In genomic region chr5:41415242-41415641, GRCh38 we compare ENCODE assay signal across 19 cellular contexts.
A peak's percentile ranks its signal among the peaks of the same experiment; 100 is the strongest.
DNase-seq lines count a peak whose midpoint lies in the region; ATAC-seq and TF ChIP-seq lines count a peak whose summit lies in the region.
"Had no signal": no experiment of that assay in that cellular context is flagged by ENCODE, and none has a peak within 500 bp of the region (broad histone marks: within the 10 kb centered on the region; RNA-seq: fewer than 3 reads in every experiment).

No MANE protein-coding gene starts in this region.

- peak overlapping the region; percentile 71 for H3K27ac Mint-ChIP-seq in MCF 10A (ENCODE audit: low read depth, unreplicated experiment)
- no peak overlapping the region for H3K27ac Mint-ChIP-seq in activated CD8-positive, alpha-beta T cell treated with anti-CD3 and anti-CD28 coated beads, Interleukin-2, amount 10 ng/mL, durations not matched to agents 7 days and 5 days
- no peak overlapping the region for H3K27ac Mint-ChIP-seq in type B pancreatic cell
- H3K27ac Mint-ChIP-seq: CD14-positive monocyte, H9 had no signal

- H3K27ac ChIP-seq in breast epithelium, result no peak overlapping the region
- H3K27ac ChIP-seq in SJSA1, result peak overlapping the region; percentile 48
- H3K27ac ChIP-seq in trophoblast cell (ENCODE audit: low read depth, low read length), result peak overlapping the region; percentile 33

- intact Hi-C loops in MCF 10A (cut with micrococcal nuclease) (no loop called here), breast epithelium (cut with DNase I; ENCODE audit: low total_unique reads) (no loop called here)

- H3K9me3 ChIP-seq in breast epithelium, result no peaks in the 10 kb centered on the region
- H3K9me3 ChIP-seq in SJSA1 (replicated peaks), result no peaks in the 10 kb centered on the region
- H3K9me3 ChIP-seq in trophoblast cell (ENCODE audit: insufficient read depth, low read depth, low read length), result no peaks in the 10 kb centered on the region

- H3K4me2 ChIP-seq in trophoblast cell (ENCODE audit: low read length), result no peak overlapping the region

- no peak overlapping the region for H4K8ac ChIP-seq in trophoblast cell (ENCODE audit: low read depth, low read length)

- H3K9ac ChIP-seq in trophoblast cell (ENCODE audit: low read length), result no peak overlapping the region

- peak overlapping the region; percentile 82 for H2BK5ac ChIP-seq in trophoblast cell (ENCODE audit: low read depth, low read length, poor library complexity)

- peaks cover 11% of the 10 kb centered on the region for H3K79me1 ChIP-seq in trophoblast cell (ENCODE audit: low read length)

- H3K4me1 Mint-ChIP-seq in MCF 10A (ENCODE audit: insufficient read depth, unreplicated experiment), result peaks cover 24% of the 10 kb centered on the region
- H3K4me1 Mint-ChIP-seq in activated CD8-positive, alpha-beta T cell treated with anti-CD3 and anti-CD28 coated beads, Interleukin-2, amount 10 ng/mL, durations not matched to agents 7 days and 5 days (ENCODE audit: low read depth), result no peaks in the 10 kb centered on the region
- H3K4me1 Mint-ChIP-seq in type B pancreatic cell (ENCODE audit: unreplicated experiment), result no peaks in the 10 kb centered on the region
- H3K4me1 Mint-ChIP-seq: CD14-positive monocyte had no signal

- H3K9me3 Mint-ChIP-seq in MCF 10A (ENCODE audit: unreplicated experiment) (no peaks in the 10 kb centered on the region), type B pancreatic cell (no peaks in the 10 kb centered on the region)
- no peaks in the 10 kb centered on the region for H3K9me3 Mint-ChIP-seq in activated CD8-positive, alpha-beta T cell treated with anti-CD3 and anti-CD28 coated beads, Interleukin-2, amount 10 ng/mL, durations not matched to agents 7 days and 5 days (ENCODE audit: insufficient read depth)
- H3K9me3 Mint-ChIP-seq: H9 had no signal

- no peaks in the 10 kb centered on the region for H3K79me2 ChIP-seq in trophoblast cell (ENCODE audit: control insufficient read depth, insufficient read depth, low read length, poor library complexity)

- no peak overlapping the region for H3K23ac ChIP-seq in trophoblast cell (ENCODE audit: low read length)

- no peak overlapping the region for H3K4me3 ChIP-seq in breast epithelium
- no peak overlapping the region for H3K4me3 ChIP-seq in SJSA1
- H3K4me3 ChIP-seq in trophoblast cell (ENCODE audit: low read depth, low read length), result no peak overlapping the region
- H3K4me3 ChIP-seq: GM12878 had no signal

- no peak for ATAC-seq in activated CD8-positive, alpha-beta T cell treated with anti-CD3 and anti-CD28 coated beads, Interleukin-2, amount 10 ng/mL, durations not matched to agents 7 days and 5 days

- no CpG with 5 or more reads among the region's 1 CpG for WGBS in trophoblast cell (ENCODE audit: extremely low coverage, insufficient coverage, insufficient read length)

- no TSS peak for BruUV-seq in MCF 10A (replicated peaks; lab: Mats Ljungman, UMichigan)

- H3K4me1 ChIP-seq in breast epithelium, result no peaks in the 10 kb centered on the region
- peaks cover 46% of the 10 kb centered on the region for H3K4me1 ChIP-seq in SJSA1 (replicated peaks)
- peaks cover 4 to 8% of the 10 kb centered on the region in 2 experiments for H3K4me1 ChIP-seq in trophoblast cell (ENCODE audit: control insufficient read depth in 1 of 2, insufficient read depth in 2 of 2, low read length in 2 of 2)

- CTCF ChIA-PET in MCF 10A (lab: Yijun Ruan, JAX), result interaction anchor here (0.6 to 1.0 kb wide), 3 partner anchors 9 to 254 kb away, joined by 3 read pairs; no protein-coding TSS in a partner anchor
- CTCF ChIA-PET in activated CD8-positive, alpha-beta T cell treated with anti-CD3 and anti-CD28 coated beads, Interleukin-2, amount 10 ng/mL, durations not matched to agents 7 days and 5 days (lab: Charles Lee), result no interaction called here

- no peak overlapping the region for H4K12ac ChIP-seq in trophoblast cell (ENCODE audit: low read depth, low read length)

- no peak for TF ChIP-seq POLR2A in breast epithelium (IDR thresholded peaks at IDR 0.05)

- no peaks in the 10 kb centered on the region for H3K27me3 Mint-ChIP-seq in MCF 10A (ENCODE audit: insufficient read depth, unreplicated experiment)
- H3K27me3 Mint-ChIP-seq in activated CD8-positive, alpha-beta T cell treated with anti-CD3 and anti-CD28 coated beads, Interleukin-2, amount 10 ng/mL, durations not matched to agents 7 days and 5 days (ENCODE audit: low read depth), result no peaks in the 10 kb centered on the region
- H3K27me3 Mint-ChIP-seq in type B pancreatic cell, result no peaks in the 10 kb centered on the region

- peak overlapping the region; percentile 26 for H4K91ac ChIP-seq in trophoblast cell (ENCODE audit: low read depth, low read length)

- H3K4me3 Mint-ChIP-seq in MCF 10A (ENCODE audit: unreplicated experiment) (no peak overlapping the region), type B pancreatic cell (no peak overlapping the region)
- no peak overlapping the region for H3K4me3 Mint-ChIP-seq in activated CD8-positive, alpha-beta T cell treated with anti-CD3 and anti-CD28 coated beads, Interleukin-2, amount 10 ng/mL, durations not matched to agents 7 days and 5 days
- H3K4me3 Mint-ChIP-seq: CD14-positive monocyte, H9 had no signal

- H2BK120ac ChIP-seq in trophoblast cell (ENCODE audit: insufficient read depth, low read length, poor library complexity), result peak overlapping the region; percentile 15

- no peaks in the 10 kb centered on the region for H3K36me3 Mint-ChIP-seq in MCF 10A (ENCODE audit: insufficient read depth, unreplicated experiment)
- H3K36me3 Mint-ChIP-seq in activated CD8-positive, alpha-beta T cell treated with anti-CD3 and anti-CD28 coated beads, Interleukin-2, amount 10 ng/mL, durations not matched to agents 7 days and 5 days (ENCODE audit: low read depth), result no peaks in the 10 kb centered on the region
- no peaks in the 10 kb centered on the region for H3K36me3 Mint-ChIP-seq in type B pancreatic cell
- H3K36me3 Mint-ChIP-seq: CD14-positive monocyte had no signal

- POLR2A ChIA-PET in MCF 10A (lab: Yijun Ruan, JAX), result no interaction called here
- POLR2A ChIA-PET in activated CD8-positive, alpha-beta T cell treated with anti-CD3 and anti-CD28 coated beads, Interleukin-2, amount 10 ng/mL, durations not matched to agents 7 days and 5 days (lab: Charles Lee), result no interaction called here

- peak overlapping the region; percentile 19 for H2AK5ac ChIP-seq in trophoblast cell (ENCODE audit: low read length)

- no peak overlapping the region for H2BK12ac ChIP-seq in trophoblast cell (ENCODE audit: low read length)

- no peak overlapping the region for H3K14ac ChIP-seq in trophoblast cell (ENCODE audit: low read length)

- H3K27me3 ChIP-seq in breast epithelium, result no peaks in the 10 kb centered on the region
- no peaks in the 10 kb centered on the region for H3K27me3 ChIP-seq in SJSA1 (replicated peaks)
- H3K27me3 ChIP-seq in trophoblast cell (ENCODE audit: insufficient read depth, low read length), result no peaks in the 10 kb centered on the region

- H3K36me3 ChIP-seq in breast epithelium, result no peaks in the 10 kb centered on the region
- no peaks in the 10 kb centered on the region for H3K36me3 ChIP-seq in SJSA1
- no peaks in the 10 kb centered on the region for H3K36me3 ChIP-seq in trophoblast cell (ENCODE audit: control insufficient read depth in 1 of 2, insufficient read depth in 2 of 2, low read length in 2 of 2)

- no peak overlapping the region for H2AFZ ChIP-seq in trophoblast cell (ENCODE audit: insufficient read depth, low read length, poor library complexity)

- no peak overlapping the region for H3K4ac ChIP-seq in trophoblast cell (ENCODE audit: low read depth, low read length)

- DNase-seq in MCF 10A (ENCODE audit: unreplicated experiment), result peak; percentile 17
- no peak for DNase-seq in breast epithelium (ENCODE audit: low spot score in 2 of 2)
- peak; percentile 30 for DNase-seq in HT1080 (ENCODE audit: low read depth)
- DNase-seq in SJSA1 (ENCODE audit: low read depth in 1 of 2, low spot score in 2 of 2), result peak in 1 of 2 experiments; percentile 12
- DNase-seq in trophoblast cell, result no peak
- no peak for DNase-seq in activated CD8-positive, alpha-beta T cell treated with anti-CD3 and anti-CD28 coated beads, Interleukin-2, amount 10 ng/mL, durations not matched to agents 7 days and 5 days
- no peak for DNase-seq in activated CD4-positive, alpha-beta T cell treated with anti-CD3 and anti-CD28 coated beads, Interleukin-2, amount 50 U/mL, for 48 hours
- no peak for DNase-seq in type B pancreatic cell (ENCODE audit: extremely low spot score, unreplicated experiment)
- DNase-seq: 8988T, COR-L47, DMS153, H9, Kasumi-1, MV-4-11, NCI-H1436, NCI-H2081 treated with DMSO at 0.1 percent for 48 hours, NCI-H526 had no signal

- no peak overlapping the region for H3K18ac ChIP-seq in trophoblast cell (ENCODE audit: low read length)

- TF ChIP-seq CTCF in MCF 10A (IDR thresholded peaks at IDR 0.05; ENCODE audit: unreplicated experiment) (no peak), breast epithelium (IDR thresholded peaks at IDR 0.05) (no peak), type B pancreatic cell (conservative IDR thresholded peaks at IDR 0.05) (no peak)

Comparison
In these comparisons a context has a peak if more than half of its experiments do, and no peak if none do; other contexts are left out.
1. DNase-seq: peak in MCF 10A (single experiment) and HT1080 (single experiment); none in breast epithelium (0 of 2), trophoblast cell (0 of 2), activated CD8-positive, alpha-beta T cell treated with anti-CD3 and anti-CD28 coated beads, Interleukin-2, amount 10 ng/mL, durations not matched to agents 7 days and 5 days (single experiment), activated CD4-positive, alpha-beta T cell treated with anti-CD3 and anti-CD28 coated beads, Interleukin-2, amount 50 U/mL, for 48 hours (0 of 2) and type B pancreatic cell (single experiment).
2. H3K27ac ChIP-seq: peak in SJSA1 (single experiment) and trophoblast cell (single experiment); none in breast epithelium (0 of 2).